Comparison of ENCODE assay signal across 10 cellular contexts in genomic region chr2:196586511-196586991, GRCh38. TPM values are rescaled to one million over a fixed set of nuclear protein-coding genes. Genes with fewer than 3 reads are reported as not detected.
DNase-seq lines count a peak whose midpoint lies in the region; ATAC-seq, FAIRE-seq and TF ChIP-seq lines count a peak whose summit lies in the region.
"Had no signal": no experiment of that assay in that cellular context is flagged by ENCODE, and none has a peak within 500 bp of the region (broad histone marks: within the 10 kb centered on the region; RNA-seq: fewer than 3 reads in every experiment).

No MANE protein-coding gene starts in this region.

- H3K27me3 ChIP-seq in sigmoid colon, result peaks cover 0 to 20% (median 15%) of the 10 kb centered on the region in 3 donors

- TF ChIP-seq POLR2A in sigmoid colon (IDR thresholded peaks at IDR 0.05), result no peak

- TF ChIP-seq EP300 in sigmoid colon (IDR thresholded peaks at IDR 0.05), result no peak

- intact Hi-C loops in sigmoid colon (cut with DNase I), result no loop called here

- in situ Hi-C loops in astrocyte of the spinal cord (cut with HindIII; ENCODE audit: low sequenced_read_pairs), result no loop called here

- H3K9me3 ChIP-seq in sigmoid colon, result no peaks in the 10 kb centered on the region

- H3K36me3 ChIP-seq in sigmoid colon, result no peaks in the 10 kb centered on the region

- H3K4me3 ChIP-seq in astrocyte of the spinal cord (ENCODE audit: low read depth, low read length) (no peak overlapping the region), sigmoid colon (no peak overlapping the region)

- no peak for ATAC-seq in GM18873 (IDR thresholded peaks at IDR 0.05; ENCODE audit: low FRiP score, unreplicated experiment)

- TF ChIP-seq CTCF in astrocyte of the spinal cord (IDR thresholded peaks at IDR 0.05; ENCODE audit: low read depth, low read length) (no peak), sigmoid colon (IDR thresholded peaks at IDR 0.05) (no peak), D721Med (IDR thresholded peaks at IDR 0.05; ENCODE audit: insufficient read depth, missing control alignments) (no peak)

- no peaks in the 10 kb centered on the region for H3K4me1 ChIP-seq in sigmoid colon

- DNase-seq in Daoy (ENCODE audit: low read depth) (peak; percentile 83), NCI-H1694 (lab: John Stamatoyannopoulos, UW) (peak; percentile 26), astrocyte of the spinal cord (ENCODE audit: low read depth, low spot score) (peak; percentile 91), kidney tubule cell (ENCODE audit: low spot score) (peak; percentile 90), epidermal melanocyte (ENCODE audit: insufficient read length, low spot score) (no peak), sigmoid colon (no peak), D721Med (ENCODE audit: insufficient read length, low spot score) (no peak)
- DNase-seq: activated CD4-positive, CD25-positive, alpha-beta regulatory T cell; NCI-H1105 had no signal

- no peak overlapping the region for H3K27ac ChIP-seq in sigmoid colon

- FAIRE-seq in D721Med (lab: Jason Lieb, UNC), result no peak

- 50 to 57% methylated on average over 6 of the region's 6 CpGs for WGBS in sigmoid colon, 2 donors

RNA-seq across cellular contexts. Expression of gene HECW2, which starts 6.8 kb away (rescaled TPM):
- total RNA-seq in Daoy (2014; rRNA removed; shearing (Covaris generic)), result 4.8 and 7.5 TPM in 2 replicates
- 1 to 10 TPM; 1.1 to 5.2 (median 3.4) TPM for total RNA-seq in sigmoid colon
- under 1 TPM; 0.46 to 0.60 (median 0.54) TPM for polyA plus RNA-seq in sigmoid colon

RNA-seq across cellular contexts. Expression of gene CCDC150, which starts 53.0 kb away (rescaled TPM):
- 12.0 and 12.1 TPM in 2 replicates for total RNA-seq in Daoy (2014; rRNA removed; shearing (Covaris generic))
- total RNA-seq in sigmoid colon, result 1 to 10 TPM in 3 of 4 donors, not detected in 1; 1.3 to 2.1 (median 1.4) TPM
- 1 to 10 TPM in 1 of 3 donors, not detected in 2; 2.0 TPM for polyA plus RNA-seq in sigmoid colon

Comparison
In these comparisons a context has a peak if more than half of its experiments do, and no peak if none do; other contexts are left out.
1. DNase-seq: peak in Daoy (single experiment), NCI-H1694 (single experiment), astrocyte of the spinal cord (single experiment) and kidney tubule cell (single experiment); none in epidermal melanocyte (single experiment), sigmoid colon (single experiment) and D721Med (single experiment).